In the genomic region with DNA sequence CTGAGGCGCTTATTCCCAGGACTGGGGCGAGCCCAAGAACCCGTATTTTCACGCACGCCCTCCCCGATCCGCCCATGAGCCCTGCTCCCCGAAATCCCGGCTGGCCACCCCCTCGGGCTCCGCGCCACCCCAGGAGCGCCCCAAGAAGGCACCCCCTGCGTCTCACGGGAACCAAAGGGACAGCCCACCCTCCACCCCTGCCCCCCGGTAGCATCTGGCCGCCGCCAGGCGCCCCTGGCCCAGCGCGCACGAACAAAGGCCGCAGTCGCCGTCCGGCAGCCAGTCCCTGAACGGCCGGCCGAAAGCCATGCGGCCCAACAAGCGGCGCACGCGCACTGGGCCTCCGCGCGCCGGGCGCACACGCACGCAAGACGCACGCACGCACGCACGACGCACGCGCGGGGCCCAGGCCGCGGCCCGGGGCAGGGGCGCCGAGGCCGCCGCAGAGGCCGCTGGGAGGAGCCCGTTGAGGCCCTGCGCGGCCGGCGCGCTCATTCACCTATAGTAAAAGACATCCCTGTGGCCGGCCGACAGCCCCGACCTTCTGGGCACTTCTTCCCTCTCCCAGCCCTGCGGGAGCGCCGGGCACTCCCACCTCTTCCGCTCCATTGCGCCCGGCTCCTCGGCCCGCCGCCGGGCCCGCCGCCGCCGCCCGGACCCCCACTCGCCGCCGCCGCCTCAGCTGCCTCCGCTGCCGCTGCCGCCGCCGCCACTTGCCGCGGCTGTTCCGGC, we compare ENCODE assay signal across 8 cellular contexts. TPM values are rescaled to one million over a fixed set of nuclear protein-coding genes. Genes with fewer than 3 reads are reported as not detected.
DNase-seq lines count a peak whose midpoint lies in the region; ATAC-seq and TF ChIP-seq lines count a peak whose summit lies in the region.

No MANE protein-coding gene starts in this region.

- H2BK5ac ChIP-seq in neuronal stem cell (ENCODE audit: low read length): peak overlapping the region; percentile 96

- peak; percentile 64 for ATAC-seq in GM21723 (IDR thresholded peaks at IDR 0.05; ENCODE audit: unreplicated experiment)

- H3K9ac ChIP-seq in neuronal stem cell (ENCODE audit: low read depth, low read length, poor library complexity): peak overlapping the region; percentile 93

- peak overlapping the region; percentile 92 for H2BK120ac ChIP-seq in neuronal stem cell (ENCODE audit: low read depth, low read length)

- TF ChIP-seq CTCF in RWPE1 (conservative IDR thresholded peaks at IDR 0.05; ENCODE audit: low read depth): no peak

- H3K36me3 ChIP-seq in neuronal stem cell (replicated peaks in 1 of 2; ENCODE audit: control insufficient read depth in 2 of 2, insufficient read depth in 2 of 2, low read length in 2 of 2): peaks cover 6 to 58% of the 10 kb centered on the region in 2 donors

- no peak overlapping the region for H2BK15ac ChIP-seq in neuronal stem cell (ENCODE audit: low read length)

- WGBS in neuronal stem cell (ENCODE audit: extremely low coverage in 2 of 2, insufficient read length in 2 of 2, insufficient replicate concordance in 1 of 2), 2 donors: no CpG with 5 or more reads among the region's 94 CpGs

- H3K4me3 ChIP-seq in neuronal stem cell (ENCODE audit: low read length in 2 of 2): peak overlapping the region; percentile 90 to 93

- peak overlapping the region; percentile 99 for H3K27ac ChIP-seq in RWPE1
- H3K27ac ChIP-seq in neuronal stem cell (replicated peaks; ENCODE audit: low read length): peak overlapping the region; percentile 100

- no peaks in the 10 kb centered on the region for H3K27me3 ChIP-seq in neuronal stem cell (ENCODE audit: control insufficient read depth in 3 of 3, insufficient read depth in 3 of 3, low read depth in 1 of 3, low read length in 3 of 3)

- peaks cover 10 to 14% of the 10 kb centered on the region in 2 donors for H3K4me1 ChIP-seq in neuronal stem cell (ENCODE audit: control insufficient read depth in 2 of 2, insufficient read depth in 1 of 2, low read depth in 1 of 2, low read length in 2 of 2)

- H4K91ac ChIP-seq in neuronal stem cell (ENCODE audit: low read depth, low read length, poor library complexity): peak overlapping the region; percentile 95

- CTCF ChIA-PET in RWPE1 (lab: Yijun Ruan, JAX): interaction anchor here (0.6 to 1.1 kb wide), 2 partner anchors 23 to 189 kb away, joined by 3 read pairs; no protein-coding TSS in a partner anchor

- H3K9me3 ChIP-seq in neuronal stem cell (replicated peaks in 1 of 2; ENCODE audit: control insufficient read depth in 2 of 2, insufficient read depth in 1 of 2, low read depth in 1 of 2, low read length in 2 of 2): no peaks in the 10 kb centered on the region

- H3K14ac ChIP-seq in neuronal stem cell (ENCODE audit: low read length): peak overlapping the region; percentile 98

- H2BK12ac ChIP-seq in neuronal stem cell (ENCODE audit: low read length): no peak overlapping the region

- DNase-seq in EH (ENCODE audit: low read depth): peak; percentile 89
- DNase-seq in KG1 (lab: John Stamatoyannopoulos, UW): peak; percentile 51
- DNase-seq in RWPE1 (ENCODE audit: low spot score): peak; percentile 86
- DNase-seq in activated naive CD4-positive, alpha-beta T cell (lab: John Stamatoyannopoulos, UW): peak; percentile 60 to 81 (median 62)
- DNase-seq in foreskin melanocyte: peak; percentile 73
- peak; percentile 89 for DNase-seq in neuronal stem cell (ENCODE audit: low spot score)
- DNase-seq in stromal cell of bone marrow (ENCODE audit: low read depth): peak; percentile 76

- POLR2A ChIA-PET in RWPE1 (lab: Yijun Ruan, JAX; ENCODE audit: low non-redundant PET): no interaction called here

- H3K4me2 ChIP-seq in neuronal stem cell (ENCODE audit: insufficient read depth, low read length, poor library complexity, severe bottlenecking): peak overlapping the region; percentile 77

- peak overlapping the region; percentile 100 for H2AK5ac ChIP-seq in neuronal stem cell (ENCODE audit: low read depth, low read length)

- H3K23ac ChIP-seq in neuronal stem cell (ENCODE audit: low read depth, low read length, poor library complexity): peak overlapping the region; percentile 100

- peak overlapping the region; percentile 97 for H3K4ac ChIP-seq in neuronal stem cell (ENCODE audit: low read length)

- H2AFZ ChIP-seq in neuronal stem cell (ENCODE audit: low read length): peak overlapping the region; percentile 91

- peaks cover 6% of the 10 kb centered on the region for H3K79me1 ChIP-seq in neuronal stem cell (ENCODE audit: low read depth, low read length)

- H4K8ac ChIP-seq in neuronal stem cell (ENCODE audit: low read depth, low read length): peak overlapping the region; percentile 100

- peak overlapping the region; percentile 100 for H3K18ac ChIP-seq in neuronal stem cell (ENCODE audit: low read length)

RNA-seq across cellular contexts. Expression of a gene that starts 0.5 kb away (rescaled TPM):
- polyA plus RNA-seq in neuronal stem cell (2013, experiment 1 of 2): 68.0 TPM
- polyA plus RNA-seq in neuronal stem cell (2013, experiment 2 of 2): 64.2 TPM

RNA-seq across cellular contexts. Expression of a gene that starts 13.1 kb away (rescaled TPM):
- 160 TPM for polyA plus RNA-seq in neuronal stem cell (2013, experiment 1 of 2)
- polyA plus RNA-seq in neuronal stem cell (2013, experiment 2 of 2): 160 TPM

RNA-seq across cellular contexts. Expression of a gene that starts 24.1 kb away (rescaled TPM):
- polyA plus RNA-seq in neuronal stem cell (2013, experiment 1 of 2): 59.8 TPM
- polyA plus RNA-seq in neuronal stem cell (2013, experiment 2 of 2): 59.0 TPM

Comparison
In these comparisons a context has a peak if more than half of its experiments do, and no peak if none do; other contexts are left out.
1. Peak in every context shown above with its lines: DNase-seq, ATAC-seq, H3K4me3 ChIP-seq and H3K27ac ChIP-seq.